ENCODE assay signal across 23 cellular contexts in the genomic region with DNA sequence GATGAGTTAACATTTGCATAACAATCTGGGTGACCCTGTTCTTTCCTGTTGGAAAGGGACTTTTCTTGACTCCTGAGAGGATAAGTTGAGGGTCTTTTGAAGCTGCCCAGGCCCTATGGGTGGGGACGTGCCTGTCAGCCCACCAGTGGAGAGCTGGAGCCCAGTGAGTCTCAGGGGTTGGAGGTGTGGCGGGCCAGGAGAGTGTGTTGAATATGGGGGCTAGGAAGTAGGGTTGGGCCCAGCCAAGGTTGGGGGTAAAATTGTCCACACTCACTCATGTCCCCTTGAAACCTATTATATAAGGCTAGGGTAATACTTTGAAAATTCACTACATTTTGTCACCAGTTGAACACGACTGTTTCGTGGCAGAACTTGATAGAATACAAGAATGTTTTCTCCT.
"Had no signal": no experiment of that assay in that cellular context is flagged by ENCODE, and none has a peak within 500 bp of the region (broad histone marks: within the 10 kb centered on the region; RNA-seq: fewer than 3 reads in every experiment).

No MANE protein-coding gene starts in this region.

- H3K4me3 Mint-ChIP-seq: naive thymus-derived CD8-positive, alpha-beta T cell; nephron; neural crest cell; stimulated activated naive B cell treated with anti-CD40 and anti-IgM and Interleukin-4, amounts not matched to agents 10 μg/mL and 1 μg/mL and 100 μg/mL, for 72 hours had no signal

- H3K27me3 Mint-ChIP-seq: naive thymus-derived CD8-positive, alpha-beta T cell; stimulated activated naive B cell treated with anti-CD40 and anti-IgM and Interleukin-4, amounts not matched to agents 10 μg/mL and 1 μg/mL and 100 μg/mL, for 72 hours had no signal

- H3K27ac Mint-ChIP-seq: naive thymus-derived CD8-positive, alpha-beta T cell; nephron; stimulated activated naive B cell treated with anti-CD40 and anti-IgM and Interleukin-4, amounts not matched to agents 10 μg/mL and 1 μg/mL and 100 μg/mL, for 72 hours had no signal

- ATAC-seq: left colon; left lung; lower lobe of right lung; naive thymus-derived CD8-positive, alpha-beta T cell; pancreas; right cardiac atrium; sciatic nerve; stimulated activated naive B cell treated with anti-CD40 and anti-IgM and Interleukin-4, amounts not matched to agents 10 μg/mL and 1 μg/mL and 100 μg/mL, for 72 hours; stimulated activated naive CD8-positive, alpha-beta T cell treated with anti-CD3 and anti-CD28 coated beads, Interleukin-15, Interleukin-2, amounts not matched to agents 100 U/mL and 50 U/mL, for 24 hours; upper lobe of right lung had no signal

- H3K36me3 Mint-ChIP-seq: naive thymus-derived CD8-positive, alpha-beta T cell; stimulated activated naive B cell treated with anti-CD40 and anti-IgM and Interleukin-4, amounts not matched to agents 10 μg/mL and 1 μg/mL and 100 μg/mL, for 72 hours had no signal

- H3K4me1 Mint-ChIP-seq: naive thymus-derived CD8-positive, alpha-beta T cell; nephron; neural crest cell; stimulated activated naive B cell treated with anti-CD40 and anti-IgM and Interleukin-4, amounts not matched to agents 10 μg/mL and 1 μg/mL and 100 μg/mL, for 72 hours had no signal

- H3K9me3 Mint-ChIP-seq: stimulated activated naive B cell treated with anti-CD40 and anti-IgM and Interleukin-4, amounts not matched to agents 10 μg/mL and 1 μg/mL and 100 μg/mL, for 72 hours had no signal

- DNase-seq: kidney; left colon; left lung; lower lobe of right lung; mammary epithelial cell; mesenchymal stem cell; naive thymus-derived CD8-positive, alpha-beta T cell; nucleus accumbens; pancreas; retina; right cardiac atrium; stimulated activated CD4-positive, alpha-beta T cell treated with anti-CD3 and anti-CD28 coated beads, Interleukin-12 subunit alpha, Interleukin-12 subunit beta, amount 100 ng/mL, for 4 hours; stimulated activated CD4-positive, alpha-beta T cell treated with anti-CD3 and anti-CD28 coated beads, Interleukin-15, amount 100 ng/mL, for 24 hours; stimulated activated CD4-positive, alpha-beta T cell treated with anti-CD3 and anti-CD28 coated beads, Interleukin-2, amount 100 ng/mL, for 24 hours; stimulated activated CD4-positive, alpha-beta T cell treated with anti-CD3 and anti-CD28 coated beads, Interleukin-4, amount 100 ng/mL, for 1 hour; stimulated activated naive B cell treated with anti-CD40 and anti-IgM and Interleukin-4, amounts not matched to agents 10 μg/mL and 1 μg/mL and 100 μg/mL, for 72 hours; stimulated activated naive CD8-positive, alpha-beta T cell treated with anti-CD3 and anti-CD28 coated beads, Interleukin-15, Interleukin-2, amounts not matched to agents 100 U/mL and 50 U/mL, for 24 hours; stomach; trophoblast cell; upper lobe of right lung had no signal
